1 cellular context compared by ENCODE assay signal in genomic region chr3:124592658-124593441, GRCh38.
A peak's percentile ranks its signal among the peaks of the same experiment; 100 is the strongest.
TF ChIP-seq lines count a peak whose summit lies in the region.

No MANE protein-coding gene starts in this region.

TF ChIP-seq in H1, 55 proteins besides CTCF, POLR2A, EP300 and RAD21:
- peak; percentile 72 for TF ChIP-seq ASH2L (IDR thresholded peaks at IDR 0.05; ENCODE audit: low read length)
- peak; percentile 37; the same call in 1 of the 2 replicates for TF ChIP-seq TEAD4 (IDR thresholded peaks at IDR 0.05; ENCODE audit: low read depth, low read length)
- TF ChIP-seq SP1 (IDR thresholded peaks at IDR 0.05; ENCODE audit: low read depth, low read length) = peak; percentile 86
- TF ChIP-seq SIN3A (conservative IDR thresholded peaks at IDR 0.05 in 1 of 2, IDR thresholded peaks at IDR 0.05 in 1 of 2; ENCODE audit: low read depth in 1 of 2, low read length in 2 of 2) = 0 out of 4 replicates have a peak, but pooled peaks of 1 of the 2 experiments have one; percentile 20
- no peak for TF ChIP-seq CREB1 (IDR thresholded peaks at IDR 0.05)
- TF ChIP-seq RNF2 (IDR thresholded peaks at IDR 0.05; ENCODE audit: borderline replicate concordance, low read depth, low read length, missing control alignments, poor library complexity, severe bottlenecking) = no peak
TF ChIP-seq in H1: peak in this region for 4.
